In the genomic region with DNA sequence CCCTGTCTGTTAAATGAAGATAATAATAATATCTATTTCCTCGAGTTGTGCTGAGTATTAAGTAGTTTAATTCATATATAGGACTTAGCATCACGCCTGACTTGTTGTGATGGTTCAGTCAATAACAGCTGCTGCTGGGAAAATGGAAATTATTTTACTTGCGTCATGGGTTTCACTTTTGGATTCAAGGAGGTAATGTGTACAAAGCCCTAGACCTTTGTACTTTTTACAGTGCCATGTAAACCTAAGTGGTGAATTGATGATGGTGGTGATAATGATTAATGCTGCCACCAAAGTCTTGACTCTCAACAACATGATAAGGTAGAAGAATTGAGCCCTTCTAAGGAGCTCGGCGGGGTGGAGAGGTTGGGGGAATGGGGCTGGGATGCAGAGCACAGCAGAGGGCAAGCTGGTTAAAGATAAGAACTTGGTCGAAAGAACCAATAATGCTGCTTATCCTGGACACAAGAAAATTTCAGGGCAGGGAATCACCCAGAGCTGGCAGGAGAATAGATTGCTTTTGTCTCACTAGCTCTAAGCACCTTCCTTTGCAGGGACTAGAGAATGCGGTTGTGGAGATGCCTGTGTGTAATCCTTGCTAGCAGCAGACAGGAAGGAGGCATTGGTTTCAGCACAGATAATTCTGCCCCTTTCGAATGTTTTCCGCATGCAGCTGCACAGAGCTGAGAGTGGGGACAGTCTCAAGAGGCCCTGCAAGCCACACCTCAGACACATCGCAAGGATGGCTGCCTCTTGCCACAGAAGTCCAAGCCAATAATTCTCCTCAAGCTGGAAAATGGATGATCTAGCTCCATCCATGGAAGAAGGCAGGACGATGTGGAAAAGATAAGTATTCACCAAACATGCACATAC, we compare ENCODE assay signal across 19 cellular contexts.
DNase-seq lines count a peak whose midpoint lies in the region; ATAC-seq, FAIRE-seq and TF ChIP-seq lines count a peak whose summit lies in the region.
"Had no signal": no experiment of that assay in that cellular context is flagged by ENCODE, and none has a peak within 500 bp of the region (broad histone marks: within the 10 kb centered on the region; RNA-seq: fewer than 3 reads in every experiment).

No MANE protein-coding gene starts in this region.

- no peaks in the 10 kb centered on the region for H3K36me3 ChIP-seq in colonic mucosa
- no peaks in the 10 kb centered on the region for H3K36me3 ChIP-seq in mucosa of descending colon (ENCODE audit: low read depth)
- no peaks in the 10 kb centered on the region for H3K36me3 ChIP-seq in small intestine (ENCODE audit: control insufficient read depth in 2 of 2, insufficient read depth in 2 of 2, low read length in 2 of 2)
- H3K36me3 ChIP-seq: HAP-1 had no signal

- TF ChIP-seq CTCF in colonic mucosa (IDR thresholded peaks at IDR 0.05) = no peak
- TF ChIP-seq CTCF in mucosa of descending colon (IDR thresholded peaks at IDR 0.05) = no peak
- TF ChIP-seq CTCF in HFFc6 (IDR thresholded peaks at IDR 0.05) = no peak

- H3K4me3 ChIP-seq in colonic mucosa (no peak overlapping the region), mucosa of descending colon (no peak overlapping the region), small intestine (ENCODE audit: low read depth in 1 of 2, low read length in 2 of 2) (no peak overlapping the region)
- H3K4me3 ChIP-seq: HAP-1 had no signal

- peak overlapping the region; percentile 44 for H3K27ac ChIP-seq in colonic mucosa
- no peak overlapping the region for H3K27ac ChIP-seq in small intestine (ENCODE audit: low read depth in 1 of 2, low read length in 1 of 2)

- no peak overlapping the region for H3K27ac Mint-ChIP-seq in HFFc6
- H3K27ac Mint-ChIP-seq: CD4-positive, CD25-positive, alpha-beta regulatory T cell had no signal

- no peaks in the 10 kb centered on the region for H3K36me3 Mint-ChIP-seq in HFFc6 (ENCODE audit: low read depth)
- H3K36me3 Mint-ChIP-seq: CD4-positive, CD25-positive, alpha-beta regulatory T cell had no signal

- peak overlapping the region in 1 of 2 donors; percentile 49 for H3K9ac ChIP-seq in colonic mucosa (ENCODE audit: low read depth in 2 of 2, low read length in 2 of 2)
- H3K9ac ChIP-seq: SK-N-SH had no signal

- FAIRE-seq in small intestine (lab: Jason Lieb, UNC) = no peak
- FAIRE-seq: RCC 7860 had no signal

- peak; percentile 8 for DNase-seq in DMS53 treated with DMSO at 0.1 percent for 48 hours (lab: John Stamatoyannopoulos, UW; ENCODE audit: unreplicated experiment)
- peak; percentile 27 for DNase-seq in colonic mucosa
- DNase-seq in mucosa of descending colon = peak in 2 of 3 donors; percentile 47 to 50
- DNase-seq in small intestine = peak; percentile 93
- DNase-seq in left lobe of liver (ENCODE audit: low spot score) = no peak
- DNase-seq in HFFc6 = no peak
- no peak for DNase-seq in HuH-7.5 (ENCODE audit: low spot score)
- DNase-seq: AML-193; Caco-2; CD4-positive, CD25-positive, alpha-beta regulatory T cell; DMS153; MV-4-11; NCI-H1930; NCI-H510A; NCI-H82; Right ventricle myocardium superior had no signal

- H3K27me3 Mint-ChIP-seq in HFFc6 (ENCODE audit: insufficient read depth) = peaks cover 2% of the 10 kb centered on the region
- H3K27me3 Mint-ChIP-seq: CD4-positive, CD25-positive, alpha-beta regulatory T cell had no signal

- intact Hi-C loops in colonic mucosa (cut with DNase I) (no loop called here), mucosa of descending colon (cut with DNase I, micrococcal nuclease) (no loop called here)

- peaks cover 38% of the 10 kb centered on the region for H3K9me3 Mint-ChIP-seq in HFFc6

- H3K9me3 ChIP-seq in colonic mucosa = no peaks in the 10 kb centered on the region
- H3K9me3 ChIP-seq in mucosa of descending colon = no peaks in the 10 kb centered on the region
- H3K9me3 ChIP-seq in small intestine (ENCODE audit: control insufficient read depth, low read depth) = no peaks in the 10 kb centered on the region
- H3K9me3 ChIP-seq: Caco-2, HAP-1, SK-N-SH had no signal

- H3K27me3 ChIP-seq in colonic mucosa (no peaks in the 10 kb centered on the region), small intestine (ENCODE audit: control insufficient read depth in 2 of 2, insufficient read depth in 2 of 2, low read length in 2 of 2) (no peaks in the 10 kb centered on the region)

- 15 to 52% (median 35%) methylated on average over 11 of the region's 11 CpGs for WGBS in small intestine, 3 donors

- H3K4me1 Mint-ChIP-seq in HFFc6 (ENCODE audit: low read depth) = no peaks in the 10 kb centered on the region
- H3K4me1 Mint-ChIP-seq: CD4-positive, CD25-positive, alpha-beta regulatory T cell had no signal

- H3K4me1 ChIP-seq in colonic mucosa (no peaks in the 10 kb centered on the region), mucosa of descending colon (ENCODE audit: low read depth) (peaks cover 10% of the 10 kb centered on the region), small intestine (ENCODE audit: control insufficient read depth in 2 of 2, insufficient read depth in 1 of 2, low read depth in 1 of 2, low read length in 1 of 2) (peaks cover 0 to 2% of the 10 kb centered on the region in 2 donors)
- H3K4me1 ChIP-seq: HAP-1 had no signal

- H3K4me3 Mint-ChIP-seq in HFFc6 = no peak overlapping the region
- H3K4me3 Mint-ChIP-seq: CD4-positive, CD25-positive, alpha-beta regulatory T cell had no signal

- peak; percentile 90 for ATAC-seq in mucosa of descending colon
- no peak for ATAC-seq in left lobe of liver

Comparison
In these comparisons a context has a peak if more than half of its experiments do, and no peak if none do; other contexts are left out.
1. DNase-seq: peak in DMS53 treated with DMSO at 0.1 percent for 48 hours (single experiment), colonic mucosa (single experiment), mucosa of descending colon (2 of 3) and small intestine (single experiment); none in left lobe of liver (single experiment), HFFc6 (single experiment) and HuH-7.5 (single experiment).